Comparison of ENCODE assay signal across 8 cellular contexts in genomic region chr2:110732422-110733413, GRCh38. TPM values are rescaled to one million over a fixed set of nuclear protein-coding genes. Genes with fewer than 3 reads are reported as not detected.
DNase-seq lines count a peak whose midpoint lies in the region; ATAC-seq and TF ChIP-seq lines count a peak whose summit lies in the region.

ACOXL (plus strand) TSS chr2:110732573; CDS start chr2:110768390, 35,817 bp downstream.

- peak in 2 of 5 donors; percentile 5 to 11 for DNase-seq in CD4-positive, alpha-beta memory T cell
- peak; percentile 39 to 64 (median 57) for DNase-seq in body of pancreas
- no peak for DNase-seq in GM19240 (ENCODE audit: insufficient read length, low spot score)
- DNase-seq in NCI-H1092 (lab: John Stamatoyannopoulos, UW) = no peak
- DNase-seq in NOMO-1 treated with dmso at 0.1 percent for 144 hours (lab: John Stamatoyannopoulos, UW; ENCODE audit: unreplicated experiment) = no peak

- H3K9ac ChIP-seq in KMS-11 = peak within 1 kb of the TSS; percentile 44; the same call in 1 of the 2 replicates

- H3K27ac ChIP-seq in CD4-positive, alpha-beta memory T cell (ENCODE audit: low read depth, low read length) = no peak within 1 kb of the TSS
- H3K27ac ChIP-seq in KMS-11 (peak within 1 kb of the TSS; percentile 44; the same call in 1 of the 2 replicates), body of pancreas (no peak within 1 kb of the TSS)

- intact Hi-C loops in CD4-positive, alpha-beta memory T cell (cut with micrococcal nuclease) = no loop called here
- intact Hi-C loops in body of pancreas (cut with DNase I) = no loop called here

- no peak within 1 kb of the TSS for H3K27ac Mint-ChIP-seq in CD4-positive, alpha-beta memory T cell

- peaks cover 34% of the 10 kb centered on the region for H3K27me3 ChIP-seq in CD4-positive, alpha-beta memory T cell (ENCODE audit: insufficient read depth, low read length)
- H3K27me3 ChIP-seq in KMS-11 (ENCODE audit: insufficient read depth, low read depth) (no peaks in the 10 kb centered on the region), body of pancreas (peaks cover 0 to 13% of the 10 kb centered on the region in 2 donors), mononuclear cell (ENCODE audit: insufficient read depth, low read length) (peaks cover 64% of the 10 kb centered on the region)

- no peaks in the 10 kb centered on the region for H3K36me3 ChIP-seq in CD4-positive, alpha-beta memory T cell (ENCODE audit: insufficient read depth, low read length)
- no peaks in the 10 kb centered on the region for H3K36me3 ChIP-seq in KMS-11 (ENCODE audit: insufficient read depth)
- H3K36me3 ChIP-seq in body of pancreas (replicated peaks in 1 of 2; ENCODE audit: insufficient read depth in 1 of 2, low read depth in 2 of 2) = no peaks in the 10 kb centered on the region

- peaks cover 8% of the 10 kb centered on the region for H3K4me1 ChIP-seq in CD4-positive, alpha-beta memory T cell (ENCODE audit: insufficient read depth, low read length)
- H3K4me1 ChIP-seq in KMS-11 (ENCODE audit: low read depth, poor library complexity, severe bottlenecking) (peaks cover 45% of the 10 kb centered on the region), body of pancreas (peaks cover 12% of the 10 kb centered on the region), mononuclear cell (ENCODE audit: insufficient read depth, low read length) (peaks cover 9% of the 10 kb centered on the region)

- CTCF ChIA-PET in CD4-positive, alpha-beta memory T cell (lab: Charles Lee; ENCODE audit: partially characterized antibody) = no interaction called here

- H4K20me1 ChIP-seq in KMS-11 (ENCODE audit: insufficient read depth) = no peaks in the 10 kb centered on the region

- peaks cover 50% of the 10 kb centered on the region for H3K79me2 ChIP-seq in KMS-11 (ENCODE audit: insufficient read depth, low read depth)

- peak within 1 kb of the TSS; percentile 69 for H2AFZ ChIP-seq in KMS-11 (ENCODE audit: low read depth)

- H3K4me1 Mint-ChIP-seq in CD4-positive, alpha-beta memory T cell = peaks cover 9 to 22% (median 14%) of the 10 kb centered on the region in 4 donors

- peaks cover 52 to 57% of the 10 kb centered on the region in 2 donors for H3K27me3 Mint-ChIP-seq in CD4-positive, alpha-beta memory T cell

- POLR2A ChIA-PET in CD4-positive, alpha-beta memory T cell (lab: Charles Lee; ENCODE audit: partially characterized antibody) = no interaction called here

- TF ChIP-seq CTCF in KMS-11 (conservative IDR thresholded peaks at IDR 0.05; ENCODE audit: low read depth, low read length) (no peak), body of pancreas (IDR thresholded peaks at IDR 0.05) (no peak)

- 1 to 2% methylated on average over 38 to 72 of the region's 94 CpGs for WGBS in body of pancreas, 2 donors

- peaks cover 0 to 4% of the 10 kb centered on the region in 2 donors for H3K36me3 Mint-ChIP-seq in CD4-positive, alpha-beta memory T cell

- H3K4me3 ChIP-seq in CD4-positive, alpha-beta memory T cell (ENCODE audit: low read length in 2 of 2) = peak within 1 kb of the TSS in 1 of 2 donors; percentile 27
- H3K4me3 ChIP-seq in KMS-11 (IDR thresholded peaks at IDR 0.05; ENCODE audit: insufficient read depth, low read depth, low read length) = no peak within 1 kb of the TSS
- H3K4me3 ChIP-seq in body of pancreas = peak within 1 kb of the TSS in 1 of 2 donors; percentile 8
- H3K4me3 ChIP-seq in mononuclear cell (ENCODE audit: low read length) = peak within 1 kb of the TSS; percentile 18

- H3K4me2 ChIP-seq in KMS-11 = peak within 1 kb of the TSS; percentile 71

- TF ChIP-seq POLR2A in body of pancreas (IDR thresholded peaks at IDR 0.05) = no peak

- H3K9me3 ChIP-seq in CD4-positive, alpha-beta memory T cell (ENCODE audit: control insufficient read depth in 1 of 2, low read length in 2 of 2) = no peaks in the 10 kb centered on the region
- no peaks in the 10 kb centered on the region for H3K9me3 ChIP-seq in body of pancreas
- H3K9me3 ChIP-seq in mononuclear cell (ENCODE audit: low read depth, low read length) = no peaks in the 10 kb centered on the region

- H3K9me3 Mint-ChIP-seq in CD4-positive, alpha-beta memory T cell = peaks cover 0 to 8% (median 0%) of the 10 kb centered on the region in 8 donors

- peak within 1 kb of the TSS; percentile 57 to 78 (median 72) for H3K4me3 Mint-ChIP-seq in CD4-positive, alpha-beta memory T cell

- ATAC-seq in body of pancreas = peak; percentile 81
- ATAC-seq in HG02610 (IDR thresholded peaks at IDR 0.05; ENCODE audit: unreplicated experiment) = no peak

RNA-seq across cellular contexts. Expression of gene ACOXL, which starts in this region (rescaled TPM):
- total RNA-seq in CD4-positive, alpha-beta memory T cell = not detected
- polyA plus RNA-seq in CD4-positive, alpha-beta memory T cell = not detected
- under 1 TPM in 1 of 2 donors, not detected in 1; 0.52 TPM for total RNA-seq in body of pancreas
- total RNA-seq in mononuclear cell = 0.10 TPM

Comparison
In these comparisons a context has a peak if more than half of its experiments do, and no peak if none do; other contexts are left out.
1. Peak in DNase-seq and ATAC-seq in body of pancreas; RNA of the gene not detected or under 1 TPM.